Comparison of ENCODE assay signal across 10 cellular contexts in genomic region chr2:226184940-226185575, GRCh38.
DNase-seq lines count a peak whose midpoint lies in the region; ATAC-seq, FAIRE-seq and TF ChIP-seq lines count a peak whose summit lies in the region.
"Had no signal": no experiment of that assay in that cellular context is flagged by ENCODE, and none has a peak within 500 bp of the region (broad histone marks: within the 10 kb centered on the region; RNA-seq: fewer than 3 reads in every experiment).

No MANE protein-coding gene starts in this region.

- 50 to 59% methylated on average over 6 of the region's 6 CpGs for WGBS in heart right ventricle, 2 donors

- H3K9ac ChIP-seq in stomach smooth muscle (ENCODE audit: low read length in 2 of 2): no peak overlapping the region

- no peak overlapping the region for H3K27ac Mint-ChIP-seq in stimulated activated naive B cell treated with anti-CD40 and anti-IgM and Interleukin-4, amounts not matched to agents 10 μg/mL and 1 μg/mL and 100 μg/mL, for 72 hours
- no peak overlapping the region for H3K27ac Mint-ChIP-seq in CD8-positive, alpha-beta T cell

- H3K9me3 ChIP-seq in heart right ventricle (no peaks in the 10 kb centered on the region), stomach smooth muscle (ENCODE audit: control insufficient read depth in 2 of 2, low read length in 2 of 2) (no peaks in the 10 kb centered on the region)
- H3K9me3 ChIP-seq in CD8-positive, alpha-beta T cell (ENCODE audit: low read length): no peaks in the 10 kb centered on the region

- H3K36me3 ChIP-seq in heart right ventricle (no peaks in the 10 kb centered on the region), stomach smooth muscle (ENCODE audit: control insufficient read depth in 2 of 2, insufficient read depth in 2 of 2, low read length in 2 of 2) (no peaks in the 10 kb centered on the region)
- H3K36me3 ChIP-seq in CD8-positive, alpha-beta T cell (ENCODE audit: insufficient read depth, low read length): no peaks in the 10 kb centered on the region

- POLR2A ChIA-PET in CD8-positive, alpha-beta T cell (lab: Charles Lee): no interaction called here

- DNase-seq in HFF-Myc (ENCODE audit: extremely low read depth, low read depth): peak; percentile 88
- DNase-seq in heart right ventricle: peak in 1 of 2 donors; percentile 12
- no peak for DNase-seq in stimulated activated CD4-positive, alpha-beta T cell treated with anti-CD3 and anti-CD28 coated beads, Interleukin-12 subunit alpha, Interleukin-12 subunit beta, amount 100 ng/mL, for 4 hours
- DNase-seq in stimulated activated naive B cell treated with anti-CD40 and anti-IgM and Interleukin-4, amounts not matched to agents 10 μg/mL and 1 μg/mL and 100 μg/mL, for 72 hours: no peak
- DNase-seq in CD8-positive, alpha-beta T cell: no peak
- DNase-seq: MV-4-11; stimulated activated CD4-positive, alpha-beta T cell treated with anti-CD3 and anti-CD28 coated beads, Interleukin-2, amount 100 ng/mL, for 48 hours had no signal

- no peak for TF ChIP-seq CTCF in HFF-Myc (IDR thresholded peaks at IDR 0.05; ENCODE audit: low read depth, low read length, missing control alignments)
- no peak for TF ChIP-seq CTCF in heart right ventricle (IDR thresholded peaks at IDR 0.05)
- TF ChIP-seq CTCF in CD8-positive, alpha-beta T cell (IDR thresholded peaks at IDR 0.05): no peak

- H3K27me3 ChIP-seq in heart right ventricle (no peaks in the 10 kb centered on the region), stomach smooth muscle (ENCODE audit: control insufficient read depth in 1 of 2, insufficient read depth in 2 of 2, low read length in 2 of 2) (no peaks in the 10 kb centered on the region)
- H3K27me3 ChIP-seq in CD8-positive, alpha-beta T cell (ENCODE audit: insufficient read depth, low read length): no peaks in the 10 kb centered on the region

- intact Hi-C loops in heart right ventricle (cut with DNase I): no loop called here
- intact Hi-C loops in CD8-positive, alpha-beta T cell (cut with DNase I, micrococcal nuclease): no loop called here

- CTCF ChIA-PET in CD8-positive, alpha-beta T cell (lab: Charles Lee): no interaction called here

- no peaks in the 10 kb centered on the region for H3K4me1 Mint-ChIP-seq in stimulated activated naive B cell treated with anti-CD40 and anti-IgM and Interleukin-4, amounts not matched to agents 10 μg/mL and 1 μg/mL and 100 μg/mL, for 72 hours
- H3K4me1 Mint-ChIP-seq in CD8-positive, alpha-beta T cell (ENCODE audit: low read depth): no peaks in the 10 kb centered on the region

- H3K4me3 ChIP-seq in HFF-Myc (replicated peaks; ENCODE audit: low read depth, low read length) (peak overlapping the region; percentile 26), heart right ventricle (peak overlapping the region in 1 of 10 donors; percentile 1), stomach smooth muscle (ENCODE audit: low read length in 2 of 2) (peak overlapping the region in 1 of 2 donors; percentile 22)
- H3K4me3 ChIP-seq in CD8-positive, alpha-beta T cell (ENCODE audit: low read depth, low read length): no peak overlapping the region

- no peak overlapping the region for H3K4me3 Mint-ChIP-seq in stimulated activated naive B cell treated with anti-CD40 and anti-IgM and Interleukin-4, amounts not matched to agents 10 μg/mL and 1 μg/mL and 100 μg/mL, for 72 hours
- H3K4me3 Mint-ChIP-seq in CD8-positive, alpha-beta T cell: no peak overlapping the region

- no peaks in the 10 kb centered on the region for H3K36me3 Mint-ChIP-seq in stimulated activated naive B cell treated with anti-CD40 and anti-IgM and Interleukin-4, amounts not matched to agents 10 μg/mL and 1 μg/mL and 100 μg/mL, for 72 hours
- no peaks in the 10 kb centered on the region for H3K36me3 Mint-ChIP-seq in CD8-positive, alpha-beta T cell

- H3K4me1 ChIP-seq in heart right ventricle (peaks cover 0 to 11% (median 0%) of the 10 kb centered on the region in 9 donors), stomach smooth muscle (ENCODE audit: control insufficient read depth, insufficient read depth, low read length) (no peaks in the 10 kb centered on the region)
- no peaks in the 10 kb centered on the region for H3K4me1 ChIP-seq in CD8-positive, alpha-beta T cell (ENCODE audit: insufficient read depth, low read length)

- peaks cover 0 to 18% of the 10 kb centered on the region in 2 donors for H3K27me3 Mint-ChIP-seq in stimulated activated naive B cell treated with anti-CD40 and anti-IgM and Interleukin-4, amounts not matched to agents 10 μg/mL and 1 μg/mL and 100 μg/mL, for 72 hours
- peaks cover 8% of the 10 kb centered on the region for H3K27me3 Mint-ChIP-seq in CD8-positive, alpha-beta T cell (ENCODE audit: low read depth)

- peak; percentile 40 for FAIRE-seq in TTC549 (lab: Jason Lieb, UNC)

- H3K9me3 Mint-ChIP-seq in stimulated activated naive B cell treated with anti-CD40 and anti-IgM and Interleukin-4, amounts not matched to agents 10 μg/mL and 1 μg/mL and 100 μg/mL, for 72 hours: no peaks in the 10 kb centered on the region
- no peaks in the 10 kb centered on the region for H3K9me3 Mint-ChIP-seq in CD8-positive, alpha-beta T cell

- peak overlapping the region in 7 of 10 donors; percentile 10 to 75 (median 45) for H3K27ac ChIP-seq in heart right ventricle
- H3K27ac ChIP-seq in stomach smooth muscle (ENCODE audit: low read length): peak overlapping the region; percentile 4
- H3K27ac ChIP-seq in CD8-positive, alpha-beta T cell (ENCODE audit: low read depth, low read length): no peak overlapping the region

- ATAC-seq in heart right ventricle (peak in 6 of 8 donors; percentile 74 to 88 (median 80)), HG02798 (IDR thresholded peaks at IDR 0.05; ENCODE audit: poor library complexity, unreplicated experiment) (no peak)
- no peak for ATAC-seq in stimulated activated naive B cell treated with anti-CD40 and anti-IgM and Interleukin-4, amounts not matched to agents 10 μg/mL and 1 μg/mL and 100 μg/mL, for 72 hours (replicated peaks)
- no peak for ATAC-seq in CD8-positive, alpha-beta T cell

Comparison
In these comparisons a context has a peak if more than half of its experiments do, and no peak if none do; other contexts are left out.
1. ATAC-seq: peak in heart right ventricle (6 of 8); none in stimulated activated naive B cell treated with anti-CD40 and anti-IgM and Interleukin-4, amounts not matched to agents 10 μg/mL and 1 μg/mL and 100 μg/mL, for 72 hours (0 of 2), HG02798 (single experiment) and CD8-positive, alpha-beta T cell (single experiment).